1 cellular context compared by ENCODE assay signal in the genomic region with DNA sequence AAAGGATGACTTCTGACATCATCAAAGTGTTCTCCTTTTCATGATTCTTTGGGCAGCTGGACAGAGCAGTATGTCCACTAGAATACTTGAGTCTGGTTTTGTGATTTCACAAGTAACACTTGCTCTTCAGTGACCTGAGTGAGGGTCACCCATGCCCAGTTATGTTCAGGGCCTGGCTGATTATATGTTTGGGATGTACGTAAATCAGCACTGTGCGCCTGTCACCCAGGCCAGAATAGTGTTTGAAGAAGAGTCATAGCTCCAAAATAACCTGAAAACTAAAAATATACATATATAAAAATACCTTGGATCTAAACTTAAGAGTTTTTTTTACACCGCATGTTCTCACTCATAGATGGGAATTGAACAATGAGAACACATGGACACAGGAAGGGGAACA.
TF ChIP-seq lines count a peak whose summit lies in the region.

No MANE protein-coding gene starts in this region.

TF ChIP-seq in GM23338, 12 proteins besides CTCF, POLR2A, EP300 and RAD21 (continued from another document):
- TF ChIP-seq ZNF462 (CRISPR knock-in tag; IDR thresholded peaks at IDR 0.05) (no peak), POLR2AphosphoS5 (IDR thresholded peaks at IDR 0.05; ENCODE audit: low read depth) (no peak), ZNF331 (CRISPR knock-in tag; IDR thresholded peaks at IDR 0.05; ENCODE audit: low read depth) (no peak), ZNF114 (CRISPR knock-in tag; IDR thresholded peaks at IDR 0.05) (no peak), JUNB (IDR thresholded peaks at IDR 0.05; ENCODE audit: unreplicated experiment) (no peak), NANOG (IDR thresholded peaks at IDR 0.05; ENCODE audit: borderline replicate concordance) (no peak), EZH2 (IDR thresholded peaks at IDR 0.05; ENCODE audit: low read depth, unreplicated experiment) (no peak), EZH2phosphoT487 (IDR thresholded peaks at IDR 0.05; ENCODE audit: unreplicated experiment) (no peak)
- TF ChIP-seq, protein P1, sequence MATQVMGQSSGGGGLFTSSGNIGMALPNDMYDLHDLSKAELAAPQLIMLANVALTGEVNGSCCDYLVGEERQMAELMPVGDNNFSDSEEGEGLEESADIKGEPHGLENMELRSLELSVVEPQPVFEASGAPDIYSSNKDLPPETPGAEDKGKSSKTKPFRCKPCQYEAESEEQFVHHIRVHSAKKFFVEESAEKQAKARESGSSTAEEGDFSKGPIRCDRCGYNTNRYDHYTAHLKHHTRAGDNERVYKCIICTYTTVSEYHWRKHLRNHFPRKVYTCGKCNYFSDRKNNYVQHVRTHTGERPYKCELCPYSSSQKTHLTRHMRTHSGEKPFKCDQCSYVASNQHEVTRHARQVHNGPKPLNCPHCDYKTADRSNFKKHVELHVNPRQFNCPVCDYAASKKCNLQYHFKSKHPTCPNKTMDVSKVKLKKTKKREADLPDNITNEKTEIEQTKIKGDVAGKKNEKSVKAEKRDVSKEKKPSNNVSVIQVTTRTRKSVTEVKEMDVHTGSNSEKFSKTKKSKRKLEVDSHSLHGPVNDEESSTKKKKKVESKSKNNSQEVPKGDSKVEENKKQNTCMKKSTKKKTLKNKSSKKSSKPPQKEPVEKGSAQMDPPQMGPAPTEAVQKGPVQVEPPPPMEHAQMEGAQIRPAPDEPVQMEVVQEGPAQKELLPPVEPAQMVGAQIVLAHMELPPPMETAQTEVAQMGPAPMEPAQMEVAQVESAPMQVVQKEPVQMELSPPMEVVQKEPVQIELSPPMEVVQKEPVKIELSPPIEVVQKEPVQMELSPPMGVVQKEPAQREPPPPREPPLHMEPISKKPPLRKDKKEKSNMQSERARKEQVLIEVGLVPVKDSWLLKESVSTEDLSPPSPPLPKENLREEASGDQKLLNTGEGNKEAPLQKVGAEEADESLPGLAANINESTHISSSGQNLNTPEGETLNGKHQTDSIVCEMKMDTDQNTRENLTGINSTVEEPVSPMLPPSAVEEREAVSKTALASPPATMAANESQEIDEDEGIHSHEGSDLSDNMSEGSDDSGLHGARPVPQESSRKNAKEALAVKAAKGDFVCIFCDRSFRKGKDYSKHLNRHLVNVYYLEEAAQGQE (IDR thresholded peaks at IDR 0.05; ENCODE audit: unreplicated experiment): no peak
